In genomic region chr20:59014680-59015389, GRCh38 we compare ENCODE assay signal across 11 cellular contexts. TPM values are rescaled to one million over a fixed set of nuclear protein-coding genes. Genes with fewer than 3 reads are reported as not detected.
DNase-seq lines count a peak whose midpoint lies in the region; ATAC-seq and FAIRE-seq lines count a peak whose summit lies in the region.
"Had no signal": no experiment of that assay in that cellular context is flagged by ENCODE, and none has a peak within 500 bp of the region (broad histone marks: within the 10 kb centered on the region; RNA-seq: fewer than 3 reads in every experiment).

No MANE protein-coding gene starts in this region.

- DNase-seq in SJSA1 (ENCODE audit: low read depth in 1 of 2, low spot score in 2 of 2): no peak
- no peak for DNase-seq in right cardiac atrium
- no peak for DNase-seq in urothelium cell line (ENCODE audit: low spot score)
- no peak for DNase-seq in HuH-7 (ENCODE audit: low spot score)
- DNase-seq: activated CD4-positive, alpha-beta T cell treated with anti-CD3 and anti-CD28 coated beads, Interleukin-2, amount 50 U/mL, for 4 hours; KBM-7; NCI-H1417; NCI-H226 had no signal

- H3K9me3 ChIP-seq in BLaER1 treated with 17β-estradiol and CSF1 and Interleukin-3, amounts not matched to agents 10 nM and 100 nM (replicated peaks in 1 of 11): no peaks in the 10 kb centered on the region
- H3K9me3 ChIP-seq in SJSA1 (replicated peaks) (no peaks in the 10 kb centered on the region), right cardiac atrium (ENCODE audit: control insufficient read depth, low read length) (no peaks in the 10 kb centered on the region)

- intact Hi-C loops in right cardiac atrium (cut with DNase I): loop anchor here in 1 of 4 donors (10.0 kb wide), 1 partner anchor 120 kb away; no protein-coding TSS in a partner anchor

- H3K4me1 ChIP-seq in BLaER1 treated with 17β-estradiol and CSF1 and Interleukin-3, amounts not matched to agents 10 nM and 100 nM: peaks cover 30 to 54% (median 43%) of the 10 kb centered on the region in 10 experiments
- H3K4me1 ChIP-seq in SJSA1 (replicated peaks) (peaks cover 62% of the 10 kb centered on the region), right cardiac atrium (ENCODE audit: control insufficient read depth, insufficient read depth, low read length) (peaks cover 10% of the 10 kb centered on the region)

- peak; percentile 22 to 25 for ATAC-seq in right cardiac atrium
- no peak for ATAC-seq in HG02610 (IDR thresholded peaks at IDR 0.05; ENCODE audit: unreplicated experiment)
- ATAC-seq: left lobe of liver had no signal

- no peak overlapping the region for H3K27ac ChIP-seq in BLaER1 treated with 17β-estradiol and CSF1 and Interleukin-3, amounts not matched to agents 10 nM and 100 nM
- H3K27ac ChIP-seq in SJSA1 (peak overlapping the region; percentile 68), right cardiac atrium (ENCODE audit: low read length) (peak overlapping the region; percentile 19)

- no peaks in the 10 kb centered on the region for H3K27me3 ChIP-seq in BLaER1 treated with 17β-estradiol and CSF1 and Interleukin-3, amounts not matched to agents 10 nM and 100 nM
- H3K27me3 ChIP-seq in SJSA1 (replicated peaks) (no peaks in the 10 kb centered on the region), right cardiac atrium (ENCODE audit: control insufficient read depth, insufficient read depth) (no peaks in the 10 kb centered on the region)

- no peak for FAIRE-seq in urothelium cell line (lab: Jason Lieb, UNC)

- 65% methylated on average over 17 of the region's 17 CpGs for WGBS in right cardiac atrium

- H3K4me3 ChIP-seq in BLaER1 treated with 17β-estradiol and CSF1 and Interleukin-3, amounts not matched to agents 10 nM and 100 nM: no peak overlapping the region
- H3K4me3 ChIP-seq in SJSA1 (no peak overlapping the region), right cardiac atrium (ENCODE audit: low read length) (no peak overlapping the region)

- peak overlapping the region in 2 of 11 experiments; percentile 18 to 26; a peak in 3 of 22 replicates for H3K9ac ChIP-seq in BLaER1 treated with 17β-estradiol and CSF1 and Interleukin-3, amounts not matched to agents 10 nM and 100 nM

- H3K4me2 ChIP-seq in BLaER1 treated with 17β-estradiol and CSF1 and Interleukin-3, amounts not matched to agents 10 nM and 100 nM: peak overlapping the region; percentile 2 to 47 (median 24); a peak in 15 of 22 replicates

- H3K36me3 ChIP-seq in BLaER1 treated with 17β-estradiol and CSF1 and Interleukin-3, amounts not matched to agents 10 nM and 100 nM: peaks cover 0 to 16% (median 0%) of the 10 kb centered on the region in 11 experiments; a peak in 2 of 22 replicates
- H3K36me3 ChIP-seq in SJSA1: peaks cover 2% of the 10 kb centered on the region; the same call in 1 of the 2 replicates

- peaks cover 0 to 31% (median 3%) of the 10 kb centered on the region in 11 experiments; a peak in 7 of 22 replicates for H4K20me1 ChIP-seq in BLaER1 treated with 17β-estradiol and CSF1 and Interleukin-3, amounts not matched to agents 10 nM and 100 nM

RNA-seq across cellular contexts. Expression of gene TUBB1, which starts 4.4 kb away (rescaled TPM):
- 0.05 TPM in 1 of 2 replicates, not detected in the other for total RNA-seq in SJSA1 (2014; rRNA removed; shearing (Covaris generic))
- total RNA-seq in right cardiac atrium: under 1 TPM in 3 of 4 donors, not detected in 1; 0.11 to 0.17 (median 0.12) TPM
- 0.09 TPM for polyA plus RNA-seq in right cardiac atrium

RNA-seq across cellular contexts. Expression of gene CTSZ, which starts 7.8 kb away (rescaled TPM):
- total RNA-seq in SJSA1 (2014; rRNA removed; shearing (Covaris generic)): 140 and 168 TPM in 2 replicates
- 100 to 1,000 TPM; 136 to 166 (median 142) TPM for total RNA-seq in right cardiac atrium
- 149 TPM for polyA plus RNA-seq in right cardiac atrium

RNA-seq across cellular contexts. Expression of gene ATP5F1E, which starts 17.3 kb away (rescaled TPM):
- total RNA-seq in SJSA1 (2014; rRNA removed; shearing (Covaris generic)): 47.4 and 48.4 TPM in 2 replicates
- 100 to 1,000 TPM; 109 to 131 (median 121) TPM for total RNA-seq in right cardiac atrium
- 131 TPM for polyA plus RNA-seq in right cardiac atrium

RNA-seq across cellular contexts. Expression of gene PRELID3B, which starts 27.8 kb away (rescaled TPM):
- 102 and 127 TPM in 2 replicates for total RNA-seq in SJSA1 (2014; rRNA removed; shearing (Covaris generic))
- 10 to 100 TPM; 32.1 to 49.0 (median 41.3) TPM for total RNA-seq in right cardiac atrium
- polyA plus RNA-seq in right cardiac atrium: 18.3 TPM

RNA-seq across cellular contexts. Expression of gene NELFCD, which starts 33.8 kb away (rescaled TPM):
- 43.9 and 50.0 TPM in 2 replicates for total RNA-seq in SJSA1 (2014; rRNA removed; shearing (Covaris generic))
- total RNA-seq in right cardiac atrium: 10 to 100 TPM; 26.4 to 33.0 (median 28.9) TPM
- 19.2 TPM for polyA plus RNA-seq in right cardiac atrium

Comparison
In these comparisons a context has a peak if more than half of its experiments do, and no peak if none do; other contexts are left out.
1. H3K27ac ChIP-seq: peak in SJSA1 (single experiment) and right cardiac atrium (single experiment); none in BLaER1 treated with 17β-estradiol and CSF1 and Interleukin-3, amounts not matched to agents 10 nM and 100 nM (0 of 11).